Comparison of ENCODE assay signal across 24 cellular contexts in genomic region chr2:7766978-7767565, GRCh38.
DNase-seq lines count a peak whose midpoint lies in the region; ATAC-seq, FAIRE-seq and TF ChIP-seq lines count a peak whose summit lies in the region.
"Had no signal": no experiment of that assay in that cellular context is flagged by ENCODE, and none has a peak within 500 bp of the region (broad histone marks: within the 10 kb centered on the region; RNA-seq: fewer than 3 reads in every experiment).

No MANE protein-coding gene starts in this region.

- no peak for FAIRE-seq in GM12878 (lab: Jason Lieb, UNC)
- FAIRE-seq: G401.6 had no signal

- in situ Hi-C loops in GM12878 (cut with MboI): no loop called here

- H3K79me2 ChIP-seq in GM12878 (ENCODE audit: control insufficient read depth, insufficient read depth, low read length): no peaks in the 10 kb centered on the region

- no peak overlapping the region for H3K4me2 ChIP-seq in GM12878 (ENCODE audit: control insufficient read depth, insufficient read depth)

- H3K36me3 ChIP-seq in GM12878 (ENCODE audit: control insufficient read depth in 2 of 2, insufficient read depth in 2 of 2, low read length in 1 of 2): no peaks in the 10 kb centered on the region
- H3K36me3 ChIP-seq: MG63, SJCRH30 had no signal

- peaks cover 23 to 27% of the 10 kb centered on the region in 2 donors for H3K4me1 Mint-ChIP-seq in natural killer cell treated with Interleukin-12 subunit alpha and Interleukin-12 subunit beta and Interleukin-15 and Interleukin-18, amount 100 ng/mL, for 72 hours (ENCODE audit: low read depth in 2 of 2)
- H3K4me1 Mint-ChIP-seq in natural killer cell (peaks cover 11 to 13% of the 10 kb centered on the region in 2 donors), neural crest cell (no peaks in the 10 kb centered on the region)
- H3K4me1 Mint-ChIP-seq: B cell had no signal

- peaks cover 24% of the 10 kb centered on the region for H3K36me3 Mint-ChIP-seq in natural killer cell treated with Interleukin-12 subunit alpha and Interleukin-12 subunit beta and Interleukin-15 and Interleukin-18, amount 100 ng/mL, for 72 hours
- H3K36me3 Mint-ChIP-seq in natural killer cell (peaks cover 8% of the 10 kb centered on the region), neural crest cell (ENCODE audit: low read depth) (peaks cover 21% of the 10 kb centered on the region)

- no peak overlapping the region for H3K9ac ChIP-seq in GM12878 (ENCODE audit: control insufficient read depth, insufficient read depth, low read length)

- TF ChIP-seq RAD21 in GM12878 (IDR thresholded peaks at IDR 0.05; ENCODE audit: insufficient read depth, low read depth, low read length): no peak

- CTCF ChIA-PET in GM12878 (lab: Yijun Ruan, JAX): no interaction called here

- H3K27ac ChIP-seq in GM12878 (ENCODE audit: control insufficient read depth, insufficient read depth): no peak overlapping the region
- H3K27ac ChIP-seq: C4-2B, SJCRH30 had no signal

- WGBS in GM12878 (ENCODE audit: insufficient coverage, insufficient replicate concordance, low lambda C conversion rate, missing lambda C conversion rate): 78% methylated on average over 26 of the region's 26 CpGs

- no peak for ATAC-seq in natural killer cell treated with Interleukin-12 subunit alpha and Interleukin-12 subunit beta and Interleukin-15 and Interleukin-18, amount 100 ng/mL, for 72 hours
- ATAC-seq in natural killer cell (no peak), GM12878 (no peak), HG03139 (IDR thresholded peaks at IDR 0.05; ENCODE audit: unreplicated experiment) (no peak), GM19395 (IDR thresholded peaks at IDR 0.05; ENCODE audit: unreplicated experiment) (no peak), GM21723 (IDR thresholded peaks at IDR 0.05; ENCODE audit: unreplicated experiment) (no peak)
- ATAC-seq: CD8-positive, alpha-beta T cell; PC-3; SK-N-SH treated with all-trans-retinoic acid at 6 μM for 48 hours had no signal

- no peaks in the 10 kb centered on the region for H4K20me1 ChIP-seq in GM12878 (ENCODE audit: control insufficient read depth, insufficient read depth)

- SMC1A ChIA-PET in GM12878 (lab: Charles Lee; ENCODE audit: uncharacterized antibody, unreplicated experiment): no interaction called here

- no peak for TF ChIP-seq CTCF in natural killer cell (IDR thresholded peaks at IDR 0.05)
- no peak for TF ChIP-seq CTCF in GM12878 (IDR thresholded peaks at IDR 0.05 in 2 of 3, conservative IDR thresholded peaks at IDR 0.05 in 1 of 3; ENCODE audit: control insufficient read depth in 2 of 3, extremely low read depth in 1 of 3, insufficient read depth in 1 of 3, low read depth in 3 of 3, low read length in 3 of 3)
- TF ChIP-seq CTCF in neural crest cell (conservative IDR thresholded peaks at IDR 0.05): no peak

- H3K27me3 Mint-ChIP-seq in natural killer cell treated with Interleukin-12 subunit alpha and Interleukin-12 subunit beta and Interleukin-15 and Interleukin-18, amount 100 ng/mL, for 72 hours: no peaks in the 10 kb centered on the region
- H3K27me3 Mint-ChIP-seq in natural killer cell (ENCODE audit: low read depth in 2 of 2) (no peaks in the 10 kb centered on the region), neural crest cell (ENCODE audit: low read depth) (no peaks in the 10 kb centered on the region)

- no peak overlapping the region for H3K4me3 ChIP-seq in GM12878
- H3K4me3 ChIP-seq: MG63, SJCRH30 had no signal

- peaks cover 12% of the 10 kb centered on the region for H3K9me3 Mint-ChIP-seq in natural killer cell treated with Interleukin-12 subunit alpha and Interleukin-12 subunit beta and Interleukin-15 and Interleukin-18, amount 100 ng/mL, for 72 hours
- peaks cover 3 to 4% of the 10 kb centered on the region in 2 donors for H3K9me3 Mint-ChIP-seq in natural killer cell
- peaks cover 12% of the 10 kb centered on the region for H3K9me3 Mint-ChIP-seq in neural crest cell

- intact Hi-C loops in natural killer cell (cut with micrococcal nuclease) (no loop called here), GM12878 (cut with micrococcal nuclease; ENCODE audit: unreplicated experiment) (no loop called here)

- H2AFZ ChIP-seq in GM12878 (ENCODE audit: control insufficient read depth, low read depth, low read length): no peak overlapping the region

- H3K27ac Mint-ChIP-seq in natural killer cell treated with Interleukin-12 subunit alpha and Interleukin-12 subunit beta and Interleukin-15 and Interleukin-18, amount 100 ng/mL, for 72 hours: peak overlapping the region in 1 of 2 donors; percentile 82
- H3K27ac Mint-ChIP-seq in natural killer cell (no peak overlapping the region), neural crest cell (ENCODE audit: unreplicated experiment) (peak overlapping the region; percentile 88)
- H3K27ac Mint-ChIP-seq: B cell; CD8-positive, alpha-beta T cell had no signal

- H3K4me1 ChIP-seq in GM12878 (ENCODE audit: control insufficient read depth, insufficient read depth, low read length): no peaks in the 10 kb centered on the region
- H3K4me1 ChIP-seq: Caco-2, SJCRH30 had no signal

- TF ChIP-seq EP300 in GM12878 (IDR thresholded peaks at IDR 0.05; ENCODE audit: borderline replicate concordance in 1 of 2, control insufficient read depth in 1 of 2, low read depth in 2 of 2, low read length in 2 of 2): no peak

- H3K27me3 ChIP-seq in GM12878 (replicated peaks in 1 of 2; ENCODE audit: control insufficient read depth in 2 of 2, insufficient read depth in 2 of 2, low read length in 1 of 2): no peaks in the 10 kb centered on the region
- H3K27me3 ChIP-seq: MG63, SJCRH30 had no signal

- RAD21 ChIA-PET in GM12878 (lab: Charles Lee; ENCODE audit: unreplicated experiment): interaction anchor here (1.1 kb wide), 2 partner anchors 8 to 172 kb away, joined by 3 to 4 read pairs; no protein-coding TSS in a partner anchor

- H3K9me3 ChIP-seq in GM12878 (replicated peaks; ENCODE audit: control insufficient read depth, insufficient read depth, low read length): peaks cover 23% of the 10 kb centered on the region
- H3K9me3 ChIP-seq: SJCRH30 had no signal

- H3K4me3 Mint-ChIP-seq in natural killer cell treated with Interleukin-12 subunit alpha and Interleukin-12 subunit beta and Interleukin-15 and Interleukin-18, amount 100 ng/mL, for 72 hours: peak overlapping the region; percentile 40
- H3K4me3 Mint-ChIP-seq in natural killer cell (no peak overlapping the region), neural crest cell (no peak overlapping the region)
- H3K4me3 Mint-ChIP-seq: B cell; CD8-positive, alpha-beta T cell had no signal

- no peak for TF ChIP-seq POLR2A in GM12878 (IDR thresholded peaks at IDR 0.05; ENCODE audit: low read depth, low read length)

- no TSS peak for BruUV-seq in GM12878 (replicated peaks; lab: Mats Ljungman, UMichigan)

- DNase-seq in natural killer cell treated with Interleukin-12 subunit alpha and Interleukin-12 subunit beta and Interleukin-15 and Interleukin-18, amount 100 ng/mL, for 72 hours (ENCODE audit: low spot score): no peak
- DNase-seq in natural killer cell (no peak), GM12878 (ENCODE audit: low read depth, low spot score) (no peak), neural crest cell (ENCODE audit: low read depth, low spot score) (no peak)
- DNase-seq: Caco-2; CD8-positive, alpha-beta T cell; H7; IMR-90; KG1; MG63; NCI-H2029 treated with DMSO at 0.1 percent for 48 hours; NCI-H446 treated with DMSO at 0.1 percent for 48 hours; NCI-H526; NCI-H82; NK-92 treated with Interleukin-12 subunit alpha and Interleukin-12 subunit beta, amount 100 ng/mL, for 24 hours; PC-3; SJCRH30 had no signal

- POLR2A ChIA-PET in GM12878 (lab: Charles Lee): no interaction called here

TF ChIP-seq in GM12878, 131 proteins besides CTCF, POLR2A, EP300 and RAD21:
- TF ChIP-seq ZBTB33 (IDR thresholded peaks at IDR 0.05) (0 out of 2 replicates have a peak, but pooled peaks have one; percentile 58), ZNF217 (IDR thresholded peaks at IDR 0.05) (no peak), ATF3 (IDR thresholded peaks at IDR 0.05; ENCODE audit: borderline replicate concordance, extremely low read depth, low read depth, low read length) (no peak), MLLT1 (IDR thresholded peaks at IDR 0.05) (no peak)
